In the genomic region with DNA sequence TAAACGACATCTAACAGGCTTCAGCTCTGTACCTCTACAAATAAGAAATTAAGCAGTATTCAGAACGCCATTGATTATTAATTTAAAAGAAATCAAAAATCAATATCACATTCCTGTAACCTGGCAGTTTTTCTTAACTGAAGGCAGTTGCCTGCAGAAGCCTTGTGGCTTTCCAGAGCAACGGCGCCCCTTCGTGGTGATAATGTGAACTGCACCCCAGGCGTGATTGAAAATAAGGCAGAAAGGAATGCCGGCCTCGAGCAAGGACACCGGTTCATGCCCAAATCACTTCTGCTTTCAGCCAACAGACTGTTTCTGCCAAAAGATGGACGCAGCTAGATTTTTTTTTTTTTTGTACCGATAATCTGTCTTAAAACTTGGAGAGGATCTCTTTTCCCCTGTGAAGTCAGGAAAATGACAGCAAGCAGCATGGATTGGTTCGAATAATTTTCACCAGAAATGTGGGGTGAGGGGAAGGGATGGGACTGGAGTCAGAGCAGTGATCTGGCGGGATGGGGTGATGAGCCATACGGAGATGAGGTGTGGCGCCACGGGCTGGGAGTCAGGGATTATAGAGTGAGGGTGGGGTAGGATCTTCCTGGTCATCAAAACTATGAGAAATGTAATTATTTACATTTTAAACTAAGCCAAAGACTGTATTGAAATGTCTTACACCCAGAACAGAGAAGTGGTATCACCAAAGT, we compare ENCODE assay signal across 9 cellular contexts.
DNase-seq lines count a peak whose midpoint lies in the region; ATAC-seq and TF ChIP-seq lines count a peak whose summit lies in the region.
"Had no signal": no experiment of that assay in that cellular context is flagged by ENCODE, and none has a peak within 500 bp of the region (broad histone marks: within the 10 kb centered on the region; RNA-seq: fewer than 3 reads in every experiment).

No MANE protein-coding gene starts in this region.

- H3K4me3 ChIP-seq in Peyer's patch = no peak overlapping the region

- intact Hi-C loops in activated T-helper 2 cell treated with anti-CD3 and anti-CD28 coated beads, Interferon-gamma antibody, Interleukin-2, Interleukin-4, amounts not matched to agents 10 μg/mL and 5 μg/mL and 100 μg/mL, durations not matched to agents 14 hours and 24 hours and 36 hours (cut with micrococcal nuclease) = loop anchor here (5.0 kb wide), 2 partner anchors 129 to 489 kb away; a partner anchor contains a TSS

- peaks cover 27% of the 10 kb centered on the region for H3K27me3 Mint-ChIP-seq in activated T-helper 2 cell treated with anti-CD3 and anti-CD28 coated beads, Interferon-gamma antibody, Interleukin-2, Interleukin-4, amounts not matched to agents 10 μg/mL and 5 μg/mL and 100 μg/mL, durations not matched to agents 14 hours and 24 hours and 36 hours (ENCODE audit: low read depth)
- peaks cover 17% of the 10 kb centered on the region for H3K27me3 Mint-ChIP-seq in osteocyte (ENCODE audit: unreplicated experiment)
- H3K27me3 Mint-ChIP-seq in type B pancreatic cell = peaks cover 6% of the 10 kb centered on the region

- no peak overlapping the region for H3K27ac Mint-ChIP-seq in activated T-helper 2 cell treated with anti-CD3 and anti-CD28 coated beads, Interferon-gamma antibody, Interleukin-2, Interleukin-4, amounts not matched to agents 10 μg/mL and 5 μg/mL and 100 μg/mL, durations not matched to agents 14 hours and 24 hours and 36 hours
- H3K27ac Mint-ChIP-seq in osteocyte (ENCODE audit: unreplicated experiment) = no peak overlapping the region
- H3K27ac Mint-ChIP-seq in type B pancreatic cell = no peak overlapping the region
- H3K27ac Mint-ChIP-seq: activated naive CD4-positive, alpha-beta T cell treated with anti-CD3 and anti-CD28 coated beads, Interleukin-2, amount 50 U/mL, for 24 hours had no signal

- H3K36me3 Mint-ChIP-seq in activated T-helper 2 cell treated with anti-CD3 and anti-CD28 coated beads, Interferon-gamma antibody, Interleukin-2, Interleukin-4, amounts not matched to agents 10 μg/mL and 5 μg/mL and 100 μg/mL, durations not matched to agents 14 hours and 24 hours and 36 hours (ENCODE audit: low read depth) = peaks cover 8% of the 10 kb centered on the region
- no peaks in the 10 kb centered on the region for H3K36me3 Mint-ChIP-seq in osteocyte (ENCODE audit: unreplicated experiment)
- H3K36me3 Mint-ChIP-seq in type B pancreatic cell = no peaks in the 10 kb centered on the region

- ATAC-seq in HG03571 (IDR thresholded peaks at IDR 0.05; ENCODE audit: unreplicated experiment) = no peak

- no peaks in the 10 kb centered on the region for H3K27me3 ChIP-seq in Peyer's patch

- no peaks in the 10 kb centered on the region for H3K4me1 ChIP-seq in Peyer's patch

- no peaks in the 10 kb centered on the region for H3K36me3 ChIP-seq in Peyer's patch

- TF ChIP-seq POLR2A in Peyer's patch (IDR thresholded peaks at IDR 0.05) = no peak

- H3K4me3 Mint-ChIP-seq in activated T-helper 2 cell treated with anti-CD3 and anti-CD28 coated beads, Interferon-gamma antibody, Interleukin-2, Interleukin-4, amounts not matched to agents 10 μg/mL and 5 μg/mL and 100 μg/mL, durations not matched to agents 14 hours and 24 hours and 36 hours (ENCODE audit: low read depth) = no peak overlapping the region
- H3K4me3 Mint-ChIP-seq in osteocyte (ENCODE audit: unreplicated experiment) (no peak overlapping the region), type B pancreatic cell (peak overlapping the region; percentile 10)
- H3K4me3 Mint-ChIP-seq: activated naive CD4-positive, alpha-beta T cell treated with anti-CD3 and anti-CD28 coated beads, Interleukin-2, amount 50 U/mL, for 24 hours had no signal

- TF ChIP-seq CTCF in Peyer's patch (IDR thresholded peaks at IDR 0.05) (peak; percentile 55 to 77 (median 68)), osteocyte (IDR thresholded peaks at IDR 0.05) (peak; percentile 84), type B pancreatic cell (conservative IDR thresholded peaks at IDR 0.05) (peak; percentile 99)

- no peak overlapping the region for H3K27ac ChIP-seq in Peyer's patch

- peaks cover 16% of the 10 kb centered on the region for H3K4me1 Mint-ChIP-seq in activated T-helper 2 cell treated with anti-CD3 and anti-CD28 coated beads, Interferon-gamma antibody, Interleukin-2, Interleukin-4, amounts not matched to agents 10 μg/mL and 5 μg/mL and 100 μg/mL, durations not matched to agents 14 hours and 24 hours and 36 hours (ENCODE audit: low read depth)
- H3K4me1 Mint-ChIP-seq in osteocyte (ENCODE audit: unreplicated experiment) = peaks cover 3% of the 10 kb centered on the region
- peaks cover 9% of the 10 kb centered on the region for H3K4me1 Mint-ChIP-seq in type B pancreatic cell (ENCODE audit: unreplicated experiment)
- H3K4me1 Mint-ChIP-seq: activated naive CD4-positive, alpha-beta T cell treated with anti-CD3 and anti-CD28 coated beads, Interleukin-2, amount 50 U/mL, for 24 hours had no signal

- peak; percentile 54 for DNase-seq in CMK (ENCODE audit: low read depth)
- DNase-seq in HT1080 (ENCODE audit: low read depth) = peak; percentile 67
- peak; percentile 66 to 80 (median 67) for DNase-seq in Peyer's patch
- peak; percentile 71 for DNase-seq in activated T-helper 2 cell treated with anti-CD3 and anti-CD28 coated beads, Interferon-gamma antibody, Interleukin-2, Interleukin-4, amounts not matched to agents 10 μg/mL and 5 μg/mL and 100 μg/mL, durations not matched to agents 14 hours and 24 hours and 36 hours (ENCODE audit: low spot score)
- peak; percentile 34 for DNase-seq in germinal center (ENCODE audit: low spot score)
- DNase-seq in osteocyte (ENCODE audit: extremely low spot score, unreplicated experiment) = peak; percentile 91
- peak; percentile 88 for DNase-seq in type B pancreatic cell (ENCODE audit: extremely low spot score, unreplicated experiment)

- peaks cover 3% of the 10 kb centered on the region for H3K9me3 Mint-ChIP-seq in activated T-helper 2 cell treated with anti-CD3 and anti-CD28 coated beads, Interferon-gamma antibody, Interleukin-2, Interleukin-4, amounts not matched to agents 10 μg/mL and 5 μg/mL and 100 μg/mL, durations not matched to agents 14 hours and 24 hours and 36 hours
- no peaks in the 10 kb centered on the region for H3K9me3 Mint-ChIP-seq in osteocyte (ENCODE audit: unreplicated experiment)
- peaks cover 9% of the 10 kb centered on the region for H3K9me3 Mint-ChIP-seq in type B pancreatic cell

- no peaks in the 10 kb centered on the region for H3K9me3 ChIP-seq in Peyer's patch

Comparison
In these comparisons a context has a peak if more than half of its experiments do, and no peak if none do; other contexts are left out.
1. DNase-seq: peak in every context shown above with its lines; median percentile 91 in osteocyte; 88 in type B pancreatic cell; 71 in activated T-helper 2 cell treated with anti-CD3 and anti-CD28 coated beads, Interferon-gamma antibody, Interleukin-2, Interleukin-4, amounts not matched to agents 10 μg/mL and 5 μg/mL and 100 μg/mL, durations not matched to agents 14 hours and 24 hours and 36 hours; 67 in HT1080; 67 in Peyer's patch; 54 in CMK; 34 in germinal center.